Comparison of ENCODE assay signal across 1 cellular context in the genomic region with DNA sequence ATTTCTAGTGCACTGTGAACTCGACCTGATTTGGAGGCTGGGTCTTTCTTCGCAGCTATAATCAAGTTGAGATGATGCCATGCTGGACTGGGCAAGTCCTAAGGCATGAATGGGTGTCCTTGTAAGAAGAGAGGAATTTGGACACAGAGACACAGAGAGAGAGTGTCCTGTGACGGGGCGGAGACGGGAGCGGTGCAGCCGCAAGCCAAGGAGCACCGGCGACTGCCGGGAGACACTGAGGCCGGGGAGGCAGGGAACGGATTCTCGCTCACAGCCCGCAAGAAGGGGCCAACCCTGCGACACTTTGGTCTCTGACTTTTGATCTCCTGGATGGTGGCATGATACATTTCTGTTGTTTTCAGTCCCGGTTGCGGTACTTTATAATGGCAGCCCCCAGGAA.
TF ChIP-seq lines count a peak whose summit lies in the region.

No MANE protein-coding gene starts in this region.

TF ChIP-seq in H1, 55 proteins besides CTCF, POLR2A, EP300 and RAD21:
- no peak for TF ChIP-seq CHD2 (IDR thresholded peaks at IDR 0.05; ENCODE audit: low read length)
- no peak for TF ChIP-seq CBX8 (IDR thresholded peaks at IDR 0.05; ENCODE audit: borderline replicate concordance, low read depth, low read length)
- TF ChIP-seq NRF1 (IDR thresholded peaks at IDR 0.05; ENCODE audit: low read depth, low read length) = no peak
- TF ChIP-seq POU5F1 (IDR thresholded peaks at IDR 0.05; ENCODE audit: low read depth, low read length) = no peak
- no peak for TF ChIP-seq BRCA1 (IDR thresholded peaks at IDR 0.05; ENCODE audit: low read depth, low read length)
- TF ChIP-seq KDM4A (IDR thresholded peaks at IDR 0.05; ENCODE audit: low read depth, low read length, severe bottlenecking) = no peak
- TF ChIP-seq NANOG (IDR thresholded peaks at IDR 0.05; ENCODE audit: insufficient read depth, low read depth, low read length, poor library complexity, severe bottlenecking) = no peak
TF ChIP-seq in H1: peak in this region for 0.
